15 cellular contexts compared by ENCODE assay signal in genomic region chr2:156038021-156038420, GRCh38.
DNase-seq lines count a peak whose midpoint lies in the region; ATAC-seq and TF ChIP-seq lines count a peak whose summit lies in the region.
"Had no signal": no experiment of that assay in that cellular context is flagged by ENCODE, and none has a peak within 500 bp of the region (broad histone marks: within the 10 kb centered on the region; RNA-seq: fewer than 3 reads in every experiment).

No MANE protein-coding gene starts in this region.

- H3K36me3 ChIP-seq in DND-41 (ENCODE audit: insufficient read depth, low read length) (no peaks in the 10 kb centered on the region), neural progenitor cell (no peaks in the 10 kb centered on the region), stomach (no peaks in the 10 kb centered on the region), vagina (no peaks in the 10 kb centered on the region)
- H3K36me3 ChIP-seq: BE2C, HAP-1 had no signal

- no peaks in the 10 kb centered on the region for H3K4me1 Mint-ChIP-seq in neural progenitor cell

- intact Hi-C loops in stomach (cut with DNase I; ENCODE audit: low total_unique reads): no loop called here
- intact Hi-C loops in head of caudate nucleus (cut with DNase I): no loop called here
- intact Hi-C loops in vagina (cut with DNase I): no loop called here

- no peak overlapping the region for H3K27ac ChIP-seq in DND-41 (ENCODE audit: low read length)
- no peak overlapping the region for H3K27ac ChIP-seq in neural progenitor cell
- H3K27ac ChIP-seq in stomach: peak overlapping the region in 4 of 5 donors; percentile 21 to 52 (median 48)
- no peak overlapping the region for H3K27ac ChIP-seq in vagina
- H3K27ac ChIP-seq: C4-2B had no signal

- H3K4me1 ChIP-seq in DND-41 (ENCODE audit: insufficient read depth, low read length): no peaks in the 10 kb centered on the region
- peaks cover 5% of the 10 kb centered on the region for H3K4me1 ChIP-seq in neural progenitor cell
- no peaks in the 10 kb centered on the region for H3K4me1 ChIP-seq in stomach
- H3K4me1 ChIP-seq in vagina: no peaks in the 10 kb centered on the region
- H3K4me1 ChIP-seq: BE2C had no signal

- no peak overlapping the region for H3K27ac Mint-ChIP-seq in neural progenitor cell
- H3K27ac Mint-ChIP-seq: CD4-positive, alpha-beta memory T cell had no signal

- H3K4me3 Mint-ChIP-seq in neural progenitor cell: no peak overlapping the region
- H3K4me3 Mint-ChIP-seq: CD4-positive, alpha-beta memory T cell had no signal

- no peak for TF ChIP-seq EP300 in stomach (IDR thresholded peaks at IDR 0.05)

- H3F3A ChIP-seq in neural progenitor cell (ENCODE audit: low read depth): no peaks in the 10 kb centered on the region

- H3K79me2 ChIP-seq in DND-41 (ENCODE audit: insufficient read depth, low read length) (no peaks in the 10 kb centered on the region), neural progenitor cell (ENCODE audit: low read depth) (no peaks in the 10 kb centered on the region)

- DNase-seq in DND-41 (no peak), UCSD-AML1 (lab: John Stamatoyannopoulos, UW; ENCODE audit: unreplicated experiment) (peak; percentile 9), neural progenitor cell (ENCODE audit: low spot score) (peak; percentile 38), stomach (no peak), head of caudate nucleus (no peak), vagina (ENCODE audit: extremely low spot score in 2 of 2) (no peak)
- DNase-seq: BE2C; CD4-positive, alpha-beta memory T cell; DMS153; DMS79 treated with DMSO at 0.1 percent for 48 hours; GDM1; GOT3 had no signal

- no peak overlapping the region for H3K9ac ChIP-seq in DND-41 (ENCODE audit: low read depth, low read length)
- H3K9ac ChIP-seq in neural progenitor cell: no peak overlapping the region

- H3K27me3 Mint-ChIP-seq in neural progenitor cell (ENCODE audit: insufficient read depth, low read depth): no peaks in the 10 kb centered on the region

- TF ChIP-seq CTCF in DND-41 (IDR thresholded peaks at IDR 0.05; ENCODE audit: borderline replicate concordance, extremely low read depth, low read length, poor library complexity, severe bottlenecking) (no peak), neural progenitor cell (IDR thresholded peaks at IDR 0.05) (no peak), stomach (IDR thresholded peaks at IDR 0.05) (no peak), vagina (IDR thresholded peaks at IDR 0.05) (no peak)

- H3K4me2 ChIP-seq in DND-41 (ENCODE audit: insufficient read depth, low read length) (no peak overlapping the region), neural progenitor cell (no peak overlapping the region)

- H3K27me3 ChIP-seq in DND-41 (ENCODE audit: insufficient read depth, low read length, poor library complexity) (no peaks in the 10 kb centered on the region), neural progenitor cell (no peaks in the 10 kb centered on the region), stomach (no peaks in the 10 kb centered on the region), vagina (no peaks in the 10 kb centered on the region)
- H3K27me3 ChIP-seq: BE2C had no signal

- no peaks in the 10 kb centered on the region for H4K20me1 ChIP-seq in DND-41 (ENCODE audit: insufficient read depth, low read length)
- H4K20me1 ChIP-seq in neural progenitor cell (ENCODE audit: low read depth): no peaks in the 10 kb centered on the region

- H3K36me3 Mint-ChIP-seq in neural progenitor cell: peaks cover 2% of the 10 kb centered on the region
- H3K36me3 Mint-ChIP-seq: CD4-positive, alpha-beta memory T cell had no signal

- H3K4me3 ChIP-seq in DND-41 (ENCODE audit: low read depth in 1 of 2, low read length in 2 of 2) (no peak overlapping the region), neural progenitor cell (no peak overlapping the region), stomach (no peak overlapping the region), vagina (no peak overlapping the region)
- H3K4me3 ChIP-seq: HAP-1 had no signal

- 83 to 100% (median 100%) methylated on average over 1 of the region's 1 CpG for WGBS in stomach, 5 donors

- TF ChIP-seq POLR2A in stomach (IDR thresholded peaks at IDR 0.05): no peak
- TF ChIP-seq POLR2A in vagina (IDR thresholded peaks at IDR 0.05): no peak

- ATAC-seq in DND-41 (ENCODE audit: insufficient read depth, low read depth) (0 out of 3 replicates have a peak, but pooled peaks have one; percentile 14), HG02885 (IDR thresholded peaks at IDR 0.05; ENCODE audit: poor library complexity, unreplicated experiment) (no peak)

- no peaks in the 10 kb centered on the region for H3K9me3 ChIP-seq in DND-41 (ENCODE audit: insufficient read depth, low read length, severe bottlenecking)
- H3K9me3 ChIP-seq in neural progenitor cell (ENCODE audit: low read depth): no peaks in the 10 kb centered on the region
- no peaks in the 10 kb centered on the region for H3K9me3 ChIP-seq in stomach
- H3K9me3 ChIP-seq in vagina: no peaks in the 10 kb centered on the region
- H3K9me3 ChIP-seq: BE2C, HAP-1 had no signal

- H2AFZ ChIP-seq in DND-41 (ENCODE audit: low read depth, low read length): no peak overlapping the region
- H2AFZ ChIP-seq in neural progenitor cell (replicated peaks): no peak overlapping the region

- H3K9me3 Mint-ChIP-seq in neural progenitor cell: peaks cover 4% of the 10 kb centered on the region

Comparison
In these comparisons a context has a peak if more than half of its experiments do, and no peak if none do; other contexts are left out.
1. DNase-seq: peak in UCSD-AML1 (single experiment) and neural progenitor cell (single experiment); none in DND-41 (single experiment), stomach (single experiment), head of caudate nucleus (0 of 42) and vagina (0 of 2).
2. H3K27ac ChIP-seq: peak in stomach (4 of 5); none in DND-41 (single experiment), neural progenitor cell (single experiment) and vagina (single experiment).